Comparison of ENCODE assay signal across 22 cellular contexts in the genomic region with DNA sequence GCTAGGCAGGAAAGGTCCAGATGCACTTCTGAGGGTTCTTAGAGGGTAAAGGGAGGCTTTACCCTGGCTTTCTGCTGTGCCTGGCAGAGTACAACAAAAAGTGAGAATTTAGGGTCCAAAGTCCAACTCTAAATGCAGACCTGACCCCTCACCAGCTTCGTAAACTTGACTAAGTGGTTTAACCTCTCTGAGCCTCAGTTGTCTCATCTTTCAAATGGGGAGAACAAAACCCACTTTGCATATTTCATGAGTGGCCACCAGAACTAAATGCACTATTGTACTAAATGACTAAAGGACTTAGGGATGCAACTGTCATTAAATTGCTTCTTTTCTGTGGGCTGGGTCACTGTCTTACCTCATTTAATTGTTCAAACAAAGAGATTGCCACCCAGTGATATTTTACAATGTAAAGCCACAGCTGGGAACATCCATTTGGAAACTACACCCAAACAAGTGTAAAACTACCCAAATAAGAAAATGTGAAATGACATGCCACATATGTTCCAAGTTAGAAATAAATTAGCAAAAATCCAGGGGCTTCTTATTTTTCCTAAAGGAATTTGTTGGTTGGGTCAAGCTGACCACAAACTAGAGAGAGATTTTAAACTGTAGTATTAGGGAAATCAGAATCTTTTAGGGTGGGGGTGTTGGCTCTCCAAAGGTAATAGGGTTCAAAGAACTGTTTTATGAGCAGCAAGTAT. TPM values are rescaled to one million over a fixed set of nuclear protein-coding genes. Genes with fewer than 3 reads are reported as not detected.
DNase-seq lines count a peak whose midpoint lies in the region; ATAC-seq, FAIRE-seq and TF ChIP-seq lines count a peak whose summit lies in the region.
"Had no signal": no experiment of that assay in that cellular context is flagged by ENCODE, and none has a peak within 500 bp of the region (broad histone marks: within the 10 kb centered on the region; RNA-seq: fewer than 3 reads in every experiment).

No MANE protein-coding gene starts in this region.

- peaks cover 15% of the 10 kb centered on the region for H3K4me1 ChIP-seq in HepG2 (ENCODE audit: insufficient read depth, low read length)
- H3K4me1 ChIP-seq in right lobe of liver = no peaks in the 10 kb centered on the region

- no peaks in the 10 kb centered on the region for H3K9me3 ChIP-seq in HepG2 (ENCODE audit: low read length)
- no peaks in the 10 kb centered on the region for H3K9me3 ChIP-seq in right lobe of liver
- H3K9me3 ChIP-seq: MG63, SJCRH30 had no signal

- H3K36me3 Mint-ChIP-seq in osteocyte (ENCODE audit: unreplicated experiment) = no peaks in the 10 kb centered on the region
- H3K36me3 Mint-ChIP-seq: CD14-positive monocyte had no signal

- TF ChIP-seq RAD21 in HepG2 (CRISPR knock-in tag; IDR thresholded peaks at IDR 0.05) = no peak

- in situ Hi-C loops in HepG2 (cut with HindIII; ENCODE audit: extremely low pct_ligation_motif_present, low pct_unique_long_range_greater_than_20kb) = no loop called here

- H3K9me3 Mint-ChIP-seq in osteocyte (ENCODE audit: unreplicated experiment) = no peaks in the 10 kb centered on the region
- H3K9me3 Mint-ChIP-seq: CD14-positive monocyte had no signal

- H3K4me1 Mint-ChIP-seq in osteocyte (ENCODE audit: unreplicated experiment) = peaks cover 52% of the 10 kb centered on the region
- H3K4me1 Mint-ChIP-seq: CD14-positive monocyte had no signal

- FAIRE-seq in HepG2 (lab: Jason Lieb, UNC) = no peak
- FAIRE-seq in endometrium (lab: Jason Lieb, UNC) = peak; percentile 97
- FAIRE-seq: K562, RCC 7860 had no signal

- DNase-seq in HepG2 (ENCODE audit: low spot score) (no peak), right lobe of liver (no peak), osteocyte (ENCODE audit: extremely low spot score, unreplicated experiment) (no peak), DMS79 treated with DMSO at 0.1 percent for 48 hours (lab: John Stamatoyannopoulos, UW) (no peak), posterior cingulate gyrus (no peak), NCI-H2196 (lab: John Stamatoyannopoulos, UW; ENCODE audit: unreplicated experiment) (no peak)
- DNase-seq: 8988T, GF-D8, H7, MG63, NCI-H1417, NCI-H1694 treated with DMSO at 0.1 percent for 48 hours, NCI-H2227 treated with DMSO at 0.1 percent for 48 hours, NCI-H510A, NCI-H82 had no signal

- no peaks in the 10 kb centered on the region for H3K27me3 Mint-ChIP-seq in osteocyte (ENCODE audit: unreplicated experiment)
- H3K27me3 Mint-ChIP-seq: B cell had no signal

- no peak overlapping the region for H2AFZ ChIP-seq in HepG2 (ENCODE audit: low read length)

- H3K4me2 ChIP-seq in HepG2 (ENCODE audit: low read depth, low read length) = no peak overlapping the region

- TF ChIP-seq CTCF in HepG2 (CRISPR knock-in tag; IDR thresholded peaks at IDR 0.05) (no peak), right lobe of liver (IDR thresholded peaks at IDR 0.05) (no peak), osteocyte (IDR thresholded peaks at IDR 0.05) (no peak)

- POLR2A ChIA-PET in HepG2 (lab: Yijun Ruan, JAX) = no interaction called here

- TF ChIP-seq EP300 in HepG2 (IDR thresholded peaks at IDR 0.05; ENCODE audit: low read depth in 2 of 2, low read length in 2 of 2) (no peak), HepG2 (CRISPR knock-in tag; IDR thresholded peaks at IDR 0.05; ENCODE audit: borderline replicate concordance) (no peak)

- no peaks in the 10 kb centered on the region for H4K20me1 ChIP-seq in HepG2 (ENCODE audit: insufficient read depth, low read length)

- CTCF ChIA-PET in HepG2 (lab: Yijun Ruan, JAX; ENCODE audit: low intra/inter-chr PET ratio, low total read pairs) = no interaction called here

- no peak for ATAC-seq in HepG2
- ATAC-seq in right lobe of liver = no peak
- ATAC-seq in GM21447 (IDR thresholded peaks at IDR 0.05; ENCODE audit: unreplicated experiment) = no peak
- ATAC-seq: K562 had no signal

- H3K27ac Mint-ChIP-seq in osteocyte (ENCODE audit: unreplicated experiment) = peak overlapping the region; percentile 21
- H3K27ac Mint-ChIP-seq: B cell had no signal

- 28% methylated on average over 1 of the region's 1 CpG for WGBS in HepG2 (ENCODE audit: low lambda C conversion rate)
- WGBS in right lobe of liver (ENCODE audit: insufficient coverage, low coverage, low lambda C conversion rate, missing lambda C conversion rate) = 33% methylated on average over 1 of the region's 1 CpG

- H3K36me3 ChIP-seq in HepG2 (replicated peaks in 1 of 2; ENCODE audit: control insufficient read depth in 1 of 2, insufficient read depth in 2 of 2, low read length in 2 of 2) (no peaks in the 10 kb centered on the region), right lobe of liver (no peaks in the 10 kb centered on the region)
- H3K36me3 ChIP-seq: MG63, SJCRH30 had no signal

- H3K79me2 ChIP-seq in HepG2 (ENCODE audit: insufficient read depth, low read length) = no peaks in the 10 kb centered on the region

- H3K9ac ChIP-seq in HepG2 (ENCODE audit: insufficient read depth, low read depth, low read length) = no peak overlapping the region

- no peak overlapping the region for H3K4me3 ChIP-seq in HepG2 (replicated peaks in 1 of 3; ENCODE audit: insufficient read depth in 1 of 3, low read depth in 2 of 3, low read length in 3 of 3)
- H3K4me3 ChIP-seq in right lobe of liver = no peak overlapping the region
- H3K4me3 ChIP-seq: K562, MG63, SJCRH30 had no signal

- no peak overlapping the region for H3K4me3 Mint-ChIP-seq in osteocyte (ENCODE audit: unreplicated experiment)
- H3K4me3 Mint-ChIP-seq: B cell, CD14-positive monocyte had no signal

- BruUV-seq in HepG2 (replicated peaks; lab: Mats Ljungman, UMichigan) = no TSS peak

- H3K27ac ChIP-seq in HepG2 (ENCODE audit: extremely low read length, insufficient read depth, low read length) = no peak overlapping the region
- no peak overlapping the region for H3K27ac ChIP-seq in right lobe of liver
- H3K27ac ChIP-seq: SJCRH30 had no signal

- intact Hi-C loops in HepG2 (cut with micrococcal nuclease; ENCODE audit: unreplicated experiment) = no loop called here
- intact Hi-C loops in right lobe of liver (cut with DNase I) = no loop called here
- intact Hi-C loops in posterior cingulate gyrus (cut with DNase I) = no loop called here

- TF ChIP-seq POLR2A in HepG2 (IDR thresholded peaks at IDR 0.05; ENCODE audit: insufficient read depth in 1 of 2, low read depth in 2 of 2, low read length in 2 of 2) = no peak
- TF ChIP-seq POLR2A in right lobe of liver (IDR thresholded peaks at IDR 0.05) = no peak

- H3K27me3 ChIP-seq in HepG2 (ENCODE audit: control insufficient read depth in 1 of 2, insufficient read depth in 2 of 2, low read length in 2 of 2) (no peaks in the 10 kb centered on the region), right lobe of liver (no peaks in the 10 kb centered on the region)
- H3K27me3 ChIP-seq: MG63, SJCRH30 had no signal

TF ChIP-seq in HepG2, 621 proteins besides CTCF, POLR2A, EP300 and RAD21:
- peak; percentile 72; the same call in 1 of the 2 replicates for TF ChIP-seq ZNF629 (CRISPR knock-in tag; conservative IDR thresholded peaks at IDR 0.05)
- no peak for TF ChIP-seq SMAD9 (CRISPR knock-in tag; IDR thresholded peaks at IDR 0.05)

RNA-seq across cellular contexts. Expression of a gene that starts 48.3 kb away (rescaled TPM):
- total RNA-seq in HepG2 (2016; rRNA removed; fragmentation: Illumina TruSeq; extraction: Trizol) (2.4 and 2.5 TPM in 2 replicates), right lobe of liver (10 to 100 TPM in 4 of 6 experiments, 1 to 10 TPM in 2; 7.0 to 37.7 (median 13.8) TPM), osteocyte (47.0 and 55.5 TPM in 2 replicates)
- total RNA-seq in HepG2 (2016; cell fraction: cytosol; rRNA removed; fragmentation: Illumina TruSeq; extraction: Trizol; ENCODE audit: low read depth) = 0.97 and 1.3 TPM in 2 replicates
- 2.5 and 2.7 TPM in 2 replicates for total RNA-seq in HepG2 (2016; cell fraction: insoluble cytoplasmic fraction; rRNA removed; fragmentation: Illumina TruSeq; extraction: Trizol)
- 2.7 and 3.4 TPM in 2 replicates for total RNA-seq in HepG2 (2016; cell fraction: membrane; rRNA removed; fragmentation: Illumina TruSeq; extraction: Trizol)
- 2.6 and 4.1 TPM in 2 replicates for total RNA-seq in HepG2 (2016; cell fraction: nucleus; rRNA removed; fragmentation: Illumina TruSeq; extraction: Trizol)
- polyA plus RNA-seq in HepG2 (2011; rRNA removed) = 5.1 and 6.3 TPM in 2 replicates
- 2.9 and 3.5 TPM in 2 replicates for polyA plus RNA-seq in HepG2 (2011; cell fraction: cytosol; rRNA removed)
- 7.6 and 9.1 TPM in 2 replicates for polyA plus RNA-seq in HepG2 (2011; cell fraction: nucleus; rRNA removed)
- 8.9 and 11.8 TPM in 2 replicates for polyA plus RNA-seq in HepG2 (2012)
- polyA plus RNA-seq in HepG2 (2016; cell fraction: cytosol; fragmentation: Illumina TruSeq; extraction: Trizol; ENCODE audit: low read depth) = 1.6 TPM in 2 replicates
- 1.5 and 1.8 TPM in 2 replicates for polyA plus RNA-seq in HepG2 (2016; cell fraction: insoluble cytoplasmic fraction; fragmentation: Illumina TruSeq; extraction: Trizol; ENCODE audit: low read depth)
- 2.1 and 2.3 TPM in 2 replicates for polyA plus RNA-seq in HepG2 (2016; cell fraction: membrane; fragmentation: Illumina TruSeq; extraction: Trizol; ENCODE audit: low read depth)
- 2.1 and 2.4 TPM in 2 replicates for polyA plus RNA-seq in HepG2 (2016; cell fraction: nucleus; fragmentation: Illumina TruSeq; extraction: Trizol; ENCODE audit: insufficient read depth, low read depth)
- 10.0 and 31.5 TPM in 2 replicates for polyA minus RNA-seq in HepG2 (2011; rRNA and poly(A)+ RNA removed; ENCODE audit: low replicate concordance)
- polyA minus RNA-seq in HepG2 (2011; cell fraction: cytosol; rRNA and poly(A)+ RNA removed) = 7.6 and 13.8 TPM in 2 replicates
- 28.8 and 31.8 TPM in 2 replicates for polyA minus RNA-seq in HepG2 (2011; cell fraction: nucleus; rRNA and poly(A)+ RNA removed)
- polyA plus RNA-seq: K562 had no signal
